In genomic region chr3:49460956-49461355, GRCh38 we compare ENCODE assay signal across 1 cellular context.
TF ChIP-seq lines count a peak whose summit lies in the region.

No MANE protein-coding gene starts in this region.

TF ChIP-seq in HepG2, 621 proteins besides CTCF, POLR2A, EP300 and RAD21:
- TF ChIP-seq ZNF510 (CRISPR knock-in tag; IDR thresholded peaks at IDR 0.05; ENCODE audit: low read depth) (no peak), SPEN (CRISPR knock-in tag; IDR thresholded peaks at IDR 0.05; ENCODE audit: low read depth) (no peak), YY1 (IDR thresholded peaks at IDR 0.05; ENCODE audit: insufficient read depth, insufficient replicate concordance, low read depth, low read length) (no peak), ZBTB2 (CRISPR knock-in tag; IDR thresholded peaks at IDR 0.05; ENCODE audit: low read depth) (no peak), KLF13 (CRISPR knock-in tag; IDR thresholded peaks at IDR 0.05) (no peak), KIAA2018 (CRISPR knock-in tag; IDR thresholded peaks at IDR 0.05; ENCODE audit: borderline replicate concordance) (no peak), ATF4 (CRISPR knock-in tag; IDR thresholded peaks at IDR 0.05) (no peak), ZNF512B (CRISPR knock-in tag; IDR thresholded peaks at IDR 0.05; ENCODE audit: borderline replicate concordance) (no peak)
TF ChIP-seq in HepG2: peak in this region for 0.
